ENCODE assay signal across 1 cellular context in the genomic region with DNA sequence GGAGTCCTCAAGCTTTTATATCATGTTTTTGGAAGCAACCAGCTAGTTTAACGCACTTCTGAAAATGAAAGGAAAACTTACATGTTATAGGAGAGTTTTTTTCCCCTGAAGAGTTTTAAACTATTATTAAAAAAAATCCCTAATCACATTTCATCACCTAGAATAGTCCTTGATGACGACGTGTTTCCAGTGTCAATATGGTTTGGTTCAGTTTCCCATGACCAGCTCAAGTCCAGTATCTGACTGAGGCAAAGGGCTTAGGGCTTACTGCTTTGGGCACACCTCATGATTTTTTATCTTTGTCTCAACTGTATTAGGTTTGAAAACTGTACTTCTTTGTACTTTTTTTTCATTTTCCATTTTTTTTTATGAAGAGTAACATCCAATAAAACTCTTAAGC.
TF ChIP-seq lines count a peak whose summit lies in the region.

No MANE protein-coding gene starts in this region.

TF ChIP-seq in IMR-90, 13 proteins besides CTCF, POLR2A, EP300 and RAD21:
- TF ChIP-seq NFE2L2 (IDR thresholded peaks at IDR 0.05; ENCODE audit: low read depth, low read length) = no peak
- TF ChIP-seq RCOR1 (IDR thresholded peaks at IDR 0.05; ENCODE audit: insufficient replicate concordance, low read length) = no peak
- TF ChIP-seq MAFK (IDR thresholded peaks at IDR 0.05; ENCODE audit: low read depth, low read length) = no peak
- no peak for TF ChIP-seq SMC3 (IDR thresholded peaks at IDR 0.05; ENCODE audit: low read depth, low read length)
- no peak for TF ChIP-seq MAZ (IDR thresholded peaks at IDR 0.05; ENCODE audit: borderline replicate concordance, low read depth, low read length)
- TF ChIP-seq RFX5 (IDR thresholded peaks at IDR 0.05; ENCODE audit: low read depth, low read length) = no peak
- TF ChIP-seq MXI1 (IDR thresholded peaks at IDR 0.05; ENCODE audit: borderline replicate concordance, low read depth, low read length) = no peak
- no peak for TF ChIP-seq FOS (IDR thresholded peaks at IDR 0.05; ENCODE audit: low read depth, low read length)
- TF ChIP-seq, protein P1, sequence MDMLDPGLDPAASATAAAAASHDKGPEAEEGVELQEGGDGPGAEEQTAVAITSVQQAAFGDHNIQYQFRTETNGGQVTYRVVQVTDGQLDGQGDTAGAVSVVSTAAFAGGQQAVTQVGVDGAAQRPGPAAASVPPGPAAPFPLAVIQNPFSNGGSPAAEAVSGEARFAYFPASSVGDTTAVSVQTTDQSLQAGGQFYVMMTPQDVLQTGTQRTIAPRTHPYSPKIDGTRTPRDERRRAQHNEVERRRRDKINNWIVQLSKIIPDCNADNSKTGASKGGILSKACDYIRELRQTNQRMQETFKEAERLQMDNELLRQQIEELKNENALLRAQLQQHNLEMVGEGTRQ (IDR thresholded peaks at IDR 0.05; ENCODE audit: low read depth, low read length) = no peak
